Comparison of ENCODE assay signal across 20 cellular contexts in genomic region chr9:104606202-104606601, GRCh38. TPM values are rescaled to one million over a fixed set of nuclear protein-coding genes. Genes with fewer than 3 reads are reported as not detected.
"Had no signal": no experiment of that assay in that cellular context is flagged by ENCODE, and none has a peak within 500 bp of the region (broad histone marks: within the 10 kb centered on the region; RNA-seq: fewer than 3 reads in every experiment).

No MANE protein-coding gene starts in this region.

- H3K4me3 ChIP-seq: breast epithelium, gastrocnemius medialis, heart right ventricle, skin epidermis, stomach had no signal

- H3K27me3 ChIP-seq: breast epithelium, gastrocnemius medialis, heart right ventricle, stomach had no signal

- H3K36me3 ChIP-seq: breast epithelium, gastrocnemius medialis, heart right ventricle, stomach had no signal

- H3K4me1 ChIP-seq: breast epithelium, gastrocnemius medialis, heart right ventricle, stomach had no signal

- FAIRE-seq: keratinocyte had no signal

- H3K9me3 ChIP-seq: breast epithelium, gastrocnemius medialis, heart right ventricle, stomach had no signal

- H3K27ac ChIP-seq: breast epithelium, gastrocnemius medialis, heart right ventricle, skin epidermis, stomach had no signal

- DNase-seq: activated CD4-positive, alpha-beta T cell treated with anti-CD3 and anti-CD28 coated beads for 1 hour; activated CD4-positive, alpha-beta T cell treated with anti-CD3 and anti-CD28 coated beads, Interleukin-2, amount 50 U/mL, for 48 hours; activated CD8-positive, alpha-beta memory T cell treated with anti-CD3 and anti-CD28 coated beads, Interleukin-2, amount 10 ng/mL, durations not matched to agents 7 days and 5 days; activated effector memory CD4-positive, alpha-beta T cell treated with Interleukin-2 at 50 U/mL for 16 hours; activated T-cell treated with anti-CD3 and anti-CD28 coated beads, Interleukin-2, amount 50 U/mL, for 24 hours; gastrocnemius medialis; heart right ventricle; mesendoderm; nephron progenitor cell; stimulated activated CD4-positive, alpha-beta T cell treated with anti-CD3 and anti-CD28 coated beads, Interleukin-4, amount 100 ng/mL, for 4 hours; stomach had no signal

RNA-seq across cellular contexts. Expression of gene OR13C2, which starts 0.8 kb away (rescaled TPM):
- total RNA-seq: activated CD8-positive, alpha-beta memory T cell treated with anti-CD3 and anti-CD28 coated beads, Interleukin-2, amount 10 ng/mL, durations not matched to agents 7 days and 5 days; activated naive CD4-positive, alpha-beta T cell treated with anti-CD3 and anti-CD28 coated beads, Interleukin-2, amount 50 U/mL, for 72 hours; breast epithelium; chondrocyte; fibroblast of lung; gastrocnemius medialis; heart right ventricle; liver; osteocyte; stomach had no signal
- polyA plus RNA-seq: fibroblast of lung, heart right ventricle, keratinocyte, liver, stomach, thymus had no signal

RNA-seq across cellular contexts. Expression of gene OR13C5, which starts 7.0 kb away (rescaled TPM):
- total RNA-seq: activated CD8-positive, alpha-beta memory T cell treated with anti-CD3 and anti-CD28 coated beads, Interleukin-2, amount 10 ng/mL, durations not matched to agents 7 days and 5 days; activated naive CD4-positive, alpha-beta T cell treated with anti-CD3 and anti-CD28 coated beads, Interleukin-2, amount 50 U/mL, for 72 hours; breast epithelium; chondrocyte; fibroblast of lung; gastrocnemius medialis; heart right ventricle; liver; osteocyte; stomach had no signal
- polyA plus RNA-seq: fibroblast of lung, heart right ventricle, keratinocyte, liver, stomach, thymus had no signal

RNA-seq across cellular contexts. Expression of gene OR13C9, which starts 11.8 kb away (rescaled TPM):
- total RNA-seq: activated CD8-positive, alpha-beta memory T cell treated with anti-CD3 and anti-CD28 coated beads, Interleukin-2, amount 10 ng/mL, durations not matched to agents 7 days and 5 days; activated naive CD4-positive, alpha-beta T cell treated with anti-CD3 and anti-CD28 coated beads, Interleukin-2, amount 50 U/mL, for 72 hours; breast epithelium; chondrocyte; fibroblast of lung; gastrocnemius medialis; heart right ventricle; osteocyte; stomach had no signal
- polyA plus RNA-seq: fibroblast of lung, heart right ventricle, keratinocyte, liver, stomach, thymus had no signal

RNA-seq across cellular contexts. Expression of gene OR13C8, which starts 37.2 kb away (rescaled TPM):
- total RNA-seq: activated CD8-positive, alpha-beta memory T cell treated with anti-CD3 and anti-CD28 coated beads, Interleukin-2, amount 10 ng/mL, durations not matched to agents 7 days and 5 days; activated naive CD4-positive, alpha-beta T cell treated with anti-CD3 and anti-CD28 coated beads, Interleukin-2, amount 50 U/mL, for 72 hours; breast epithelium; chondrocyte; fibroblast of lung; gastrocnemius medialis; heart right ventricle; liver; osteocyte; stomach had no signal
- polyA plus RNA-seq: fibroblast of lung, heart right ventricle, keratinocyte, liver, stomach had no signal
